In genomic region chr14:92991536-92991935, GRCh38 we compare ENCODE assay signal across 13 cellular contexts.
DNase-seq lines count a peak whose midpoint lies in the region; ATAC-seq and TF ChIP-seq lines count a peak whose summit lies in the region.
"Had no signal": no experiment of that assay in that cellular context is flagged by ENCODE, and none has a peak within 500 bp of the region (broad histone marks: within the 10 kb centered on the region; RNA-seq: fewer than 3 reads in every experiment).

No MANE protein-coding gene starts in this region.

- intact Hi-C loops in activated T-helper 2 cell treated with anti-CD3 and anti-CD28 coated beads, Interferon-gamma antibody, Interleukin-2, Interleukin-4, amounts not matched to agents 10 μg/mL and 5 μg/mL and 100 μg/mL, durations not matched to agents 14 hours and 24 hours and 36 hours (cut with micrococcal nuclease): no loop called here

- POLR2A ChIA-PET in RWPE1 (lab: Yijun Ruan, JAX; ENCODE audit: low non-redundant PET): no interaction called here
- POLR2A ChIA-PET in activated CD4-positive, alpha-beta T cell treated with anti-CD3 and anti-CD28 coated beads, Interleukin-2, amount 10 ng/mL, durations not matched to agents 7 days and 5 days (lab: Charles Lee): no interaction called here

- TF ChIP-seq CTCF in RWPE1 (conservative IDR thresholded peaks at IDR 0.05; ENCODE audit: low read depth) (no peak), brain (conservative IDR thresholded peaks at IDR 0.05) (no peak), mesothelial cell of epicardium (IDR thresholded peaks at IDR 0.05; ENCODE audit: unreplicated experiment) (no peak)

- H3K27me3 Mint-ChIP-seq in brain (peaks cover 5% of the 10 kb centered on the region), mesothelial cell of epicardium (ENCODE audit: low read depth) (no peaks in the 10 kb centered on the region)
- H3K27me3 Mint-ChIP-seq in stimulated activated naive B cell treated with anti-CD40 and anti-IgM and Interleukin-4, amounts not matched to agents 10 μg/mL and 1 μg/mL and 100 μg/mL, for 72 hours: no peaks in the 10 kb centered on the region
- H3K27me3 Mint-ChIP-seq in activated CD4-positive, alpha-beta T cell treated with anti-CD3 and anti-CD28 coated beads, Interleukin-2, amount 10 ng/mL, durations not matched to agents 7 days and 5 days: no peaks in the 10 kb centered on the region
- no peaks in the 10 kb centered on the region for H3K27me3 Mint-ChIP-seq in activated T-helper 2 cell treated with anti-CD3 and anti-CD28 coated beads, Interferon-gamma antibody, Interleukin-2, Interleukin-4, amounts not matched to agents 10 μg/mL and 5 μg/mL and 100 μg/mL, durations not matched to agents 14 hours and 24 hours and 36 hours (ENCODE audit: low read depth)

- peak overlapping the region; percentile 29 for H3K27ac ChIP-seq in RWPE1
- H3K27ac ChIP-seq: C4-2B had no signal

- no peak for DNase-seq in RWPE1 (ENCODE audit: low spot score)
- no peak for DNase-seq in mesothelial cell of epicardium (ENCODE audit: low spot score in 2 of 2, unreplicated experiment in 2 of 2)
- DNase-seq in stimulated activated naive B cell treated with anti-CD40 and anti-IgM and Interleukin-4, amounts not matched to agents 10 μg/mL and 1 μg/mL and 100 μg/mL, for 72 hours: no peak
- DNase-seq in activated CD4-positive, alpha-beta T cell treated with anti-CD3 and anti-CD28 coated beads, Interleukin-2, amount 10 ng/mL, durations not matched to agents 7 days and 5 days: no peak
- no peak for DNase-seq in activated T-helper 2 cell treated with anti-CD3 and anti-CD28 coated beads, Interferon-gamma antibody, Interleukin-2, Interleukin-4, amounts not matched to agents 10 μg/mL and 5 μg/mL and 100 μg/mL, durations not matched to agents 14 hours and 24 hours and 36 hours (ENCODE audit: low spot score)
- DNase-seq: EL, KG1, NCI-H2029 treated with DMSO at 0.1 percent for 48 hours, NCI-H774, RPMI8226 had no signal

- peaks cover 46% of the 10 kb centered on the region for H3K4me1 Mint-ChIP-seq in brain
- H3K4me1 Mint-ChIP-seq in mesothelial cell of epicardium: peaks cover 13% of the 10 kb centered on the region
- no peaks in the 10 kb centered on the region for H3K4me1 Mint-ChIP-seq in stimulated activated naive B cell treated with anti-CD40 and anti-IgM and Interleukin-4, amounts not matched to agents 10 μg/mL and 1 μg/mL and 100 μg/mL, for 72 hours
- H3K4me1 Mint-ChIP-seq in activated CD4-positive, alpha-beta T cell treated with anti-CD3 and anti-CD28 coated beads, Interleukin-2, amount 10 ng/mL, durations not matched to agents 7 days and 5 days: no peaks in the 10 kb centered on the region
- no peaks in the 10 kb centered on the region for H3K4me1 Mint-ChIP-seq in activated T-helper 2 cell treated with anti-CD3 and anti-CD28 coated beads, Interferon-gamma antibody, Interleukin-2, Interleukin-4, amounts not matched to agents 10 μg/mL and 5 μg/mL and 100 μg/mL, durations not matched to agents 14 hours and 24 hours and 36 hours (ENCODE audit: low read depth)

- H3K27ac Mint-ChIP-seq in brain: peak overlapping the region in 4 of 5 experiments; percentile 23 to 97 (median 81)
- peak overlapping the region; percentile 21 for H3K27ac Mint-ChIP-seq in mesothelial cell of epicardium
- H3K27ac Mint-ChIP-seq in stimulated activated naive B cell treated with anti-CD40 and anti-IgM and Interleukin-4, amounts not matched to agents 10 μg/mL and 1 μg/mL and 100 μg/mL, for 72 hours: peak overlapping the region; percentile 10
- H3K27ac Mint-ChIP-seq in activated CD4-positive, alpha-beta T cell treated with anti-CD3 and anti-CD28 coated beads, Interleukin-2, amount 10 ng/mL, durations not matched to agents 7 days and 5 days: no peak overlapping the region
- H3K27ac Mint-ChIP-seq in activated T-helper 2 cell treated with anti-CD3 and anti-CD28 coated beads, Interferon-gamma antibody, Interleukin-2, Interleukin-4, amounts not matched to agents 10 μg/mL and 5 μg/mL and 100 μg/mL, durations not matched to agents 14 hours and 24 hours and 36 hours: no peak overlapping the region

- no peaks in the 10 kb centered on the region for H3K9me3 Mint-ChIP-seq in brain
- H3K9me3 Mint-ChIP-seq in mesothelial cell of epicardium: no peaks in the 10 kb centered on the region
- no peaks in the 10 kb centered on the region for H3K9me3 Mint-ChIP-seq in stimulated activated naive B cell treated with anti-CD40 and anti-IgM and Interleukin-4, amounts not matched to agents 10 μg/mL and 1 μg/mL and 100 μg/mL, for 72 hours
- no peaks in the 10 kb centered on the region for H3K9me3 Mint-ChIP-seq in activated CD4-positive, alpha-beta T cell treated with anti-CD3 and anti-CD28 coated beads, Interleukin-2, amount 10 ng/mL, durations not matched to agents 7 days and 5 days
- H3K9me3 Mint-ChIP-seq in activated T-helper 2 cell treated with anti-CD3 and anti-CD28 coated beads, Interferon-gamma antibody, Interleukin-2, Interleukin-4, amounts not matched to agents 10 μg/mL and 5 μg/mL and 100 μg/mL, durations not matched to agents 14 hours and 24 hours and 36 hours: no peaks in the 10 kb centered on the region

- CTCF ChIA-PET in RWPE1 (lab: Yijun Ruan, JAX): no interaction called here
- CTCF ChIA-PET in activated CD4-positive, alpha-beta T cell treated with anti-CD3 and anti-CD28 coated beads, Interleukin-2, amount 10 ng/mL, durations not matched to agents 7 days and 5 days (lab: Charles Lee): interaction anchor here (1.2 to 1.6 kb wide), 2 partner anchors 11 to 39 kb away, joined by 3 to 4 read pairs; no protein-coding TSS in a partner anchor

- H3K36me3 Mint-ChIP-seq in brain (peaks cover 12% of the 10 kb centered on the region), mesothelial cell of epicardium (no peaks in the 10 kb centered on the region)
- peaks cover 28 to 46% of the 10 kb centered on the region in 2 donors for H3K36me3 Mint-ChIP-seq in stimulated activated naive B cell treated with anti-CD40 and anti-IgM and Interleukin-4, amounts not matched to agents 10 μg/mL and 1 μg/mL and 100 μg/mL, for 72 hours
- no peaks in the 10 kb centered on the region for H3K36me3 Mint-ChIP-seq in activated CD4-positive, alpha-beta T cell treated with anti-CD3 and anti-CD28 coated beads, Interleukin-2, amount 10 ng/mL, durations not matched to agents 7 days and 5 days (ENCODE audit: low read depth)
- H3K36me3 Mint-ChIP-seq in activated T-helper 2 cell treated with anti-CD3 and anti-CD28 coated beads, Interferon-gamma antibody, Interleukin-2, Interleukin-4, amounts not matched to agents 10 μg/mL and 5 μg/mL and 100 μg/mL, durations not matched to agents 14 hours and 24 hours and 36 hours (ENCODE audit: low read depth): peaks cover 3% of the 10 kb centered on the region

- no peak for ATAC-seq in stimulated activated naive B cell treated with anti-CD40 and anti-IgM and Interleukin-4, amounts not matched to agents 10 μg/mL and 1 μg/mL and 100 μg/mL, for 72 hours (replicated peaks)
- ATAC-seq in GM21529 (IDR thresholded peaks at IDR 0.05; ENCODE audit: unreplicated experiment): no peak

- no peak overlapping the region for H3K4me3 Mint-ChIP-seq in brain
- no peak overlapping the region for H3K4me3 Mint-ChIP-seq in mesothelial cell of epicardium
- no peak overlapping the region for H3K4me3 Mint-ChIP-seq in stimulated activated naive B cell treated with anti-CD40 and anti-IgM and Interleukin-4, amounts not matched to agents 10 μg/mL and 1 μg/mL and 100 μg/mL, for 72 hours
- H3K4me3 Mint-ChIP-seq in activated CD4-positive, alpha-beta T cell treated with anti-CD3 and anti-CD28 coated beads, Interleukin-2, amount 10 ng/mL, durations not matched to agents 7 days and 5 days: no peak overlapping the region
- no peak overlapping the region for H3K4me3 Mint-ChIP-seq in activated T-helper 2 cell treated with anti-CD3 and anti-CD28 coated beads, Interferon-gamma antibody, Interleukin-2, Interleukin-4, amounts not matched to agents 10 μg/mL and 5 μg/mL and 100 μg/mL, durations not matched to agents 14 hours and 24 hours and 36 hours (ENCODE audit: low read depth)

Comparison
In these comparisons a context has a peak if more than half of its experiments do, and no peak if none do; other contexts are left out.
1. H3K27ac Mint-ChIP-seq: peak in brain (4 of 5), mesothelial cell of epicardium (single experiment) and stimulated activated naive B cell treated with anti-CD40 and anti-IgM and Interleukin-4, amounts not matched to agents 10 μg/mL and 1 μg/mL and 100 μg/mL, for 72 hours (single experiment); none in activated CD4-positive, alpha-beta T cell treated with anti-CD3 and anti-CD28 coated beads, Interleukin-2, amount 10 ng/mL, durations not matched to agents 7 days and 5 days (single experiment) and activated T-helper 2 cell treated with anti-CD3 and anti-CD28 coated beads, Interferon-gamma antibody, Interleukin-2, Interleukin-4, amounts not matched to agents 10 μg/mL and 5 μg/mL and 100 μg/mL, durations not matched to agents 14 hours and 24 hours and 36 hours (single experiment).